In genomic region chr2:73000808-73001570, GRCh38 we compare ENCODE assay signal across 28 cellular contexts.
A peak's percentile ranks its signal among the peaks of the same experiment; 100 is the strongest.
DNase-seq lines count a peak whose midpoint lies in the region; ATAC-seq and TF ChIP-seq lines count a peak whose summit lies in the region.
"Had no signal": no experiment of that assay in that cellular context is flagged by ENCODE, and none has a peak within 500 bp of the region (broad histone marks: within the 10 kb centered on the region; RNA-seq: fewer than 3 reads in every experiment).

No MANE protein-coding gene starts in this region.

- peaks cover 6% of the 10 kb centered on the region for H3K36me3 ChIP-seq in right atrium auricular region
- peaks cover 0 to 5% of the 10 kb centered on the region in 2 donors for H3K36me3 ChIP-seq in lung (ENCODE audit: control insufficient read depth in 2 of 2, insufficient read depth in 2 of 2, low read length in 2 of 2)
- H3K36me3 ChIP-seq in aorta (ENCODE audit: control insufficient read depth in 1 of 2, insufficient read depth in 2 of 2, low read length in 1 of 2) = no peaks in the 10 kb centered on the region
- H3K36me3 ChIP-seq: cardiac muscle cell, HAP-1, ovary, thyroid gland had no signal

- intact Hi-C loops in Right ventricle myocardium superior (cut with DNase I) (no loop called here), aorta (cut with DNase I) (no loop called here)

- H3K4me1 ChIP-seq in right atrium auricular region (peaks cover 0 to 7% of the 10 kb centered on the region in 2 donors), lung (ENCODE audit: control insufficient read depth in 2 of 2, insufficient read depth in 2 of 2, low read length in 2 of 2) (no peaks in the 10 kb centered on the region), aorta (ENCODE audit: control insufficient read depth in 1 of 2, insufficient read depth in 2 of 2, low read length in 2 of 2) (no peaks in the 10 kb centered on the region)
- H3K4me1 ChIP-seq: esophagus squamous epithelium, foreskin keratinocyte, thyroid gland had no signal

- no peak overlapping the region for H3K27ac ChIP-seq in right atrium auricular region
- no peak overlapping the region for H3K27ac ChIP-seq in coronary artery
- H3K27ac ChIP-seq in lung (ENCODE audit: low read depth in 1 of 2, low read length in 1 of 2) = no peak overlapping the region
- no peak overlapping the region for H3K27ac ChIP-seq in aorta (ENCODE audit: low read depth in 1 of 2, low read length in 2 of 2)
- H3K27ac ChIP-seq: ascending aorta, cardiac muscle cell, esophagus squamous epithelium, foreskin keratinocyte, heart left ventricle, ovary, thyroid gland had no signal

- DNase-seq in right atrium auricular region (ENCODE audit: low spot score) = peak; percentile 21
- DNase-seq in Right ventricle myocardium superior = no peak
- peak; percentile 58 for DNase-seq in coronary artery (ENCODE audit: low spot score)
- peak; percentile 16 for DNase-seq in lung (ENCODE audit: low spot score)
- DNase-seq in aorta = peak; percentile 12 to 43
- no peak for DNase-seq in AG08395 (ENCODE audit: low spot score)
- no peak for DNase-seq in cortex of kidney (lab: John Stamatoyannopoulos, UW)
- no peak for DNase-seq in NCI-H510A (lab: John Stamatoyannopoulos, UW)
- DNase-seq: activated CD4-positive, alpha-beta T cell treated with anti-CD3 and anti-CD28 coated beads for 36 hours; activated gamma-delta T cell treated with Interleukin-2 at 50 U/mL for 16 hours; activated naive CD8-positive, alpha-beta T cell treated with anti-CD3 and anti-CD28 coated beads, Interleukin-2, amount 10 ng/mL, durations not matched to agents 7 days and 5 days; CD4-positive, alpha-beta memory T cell; DMS 273 treated with DMSO at 0.1 percent for 48 hours; esophagus squamous epithelium; heart left ventricle; mucosa of descending colon; NCI-H446; NCI-H774; retina; stimulated activated CD4-positive, alpha-beta T cell treated with anti-CD3 and anti-CD28 coated beads, Interleukin-12 subunit alpha, Interleukin-12 subunit beta, amount 100 ng/mL, for 4 hours; stimulated activated CD4-positive, alpha-beta T cell treated with anti-CD3 and anti-CD28 coated beads, Interleukin-2, amount 100 ng/mL, for 48 hours; thyroid gland had no signal

- H3K9me3 ChIP-seq in right atrium auricular region = no peaks in the 10 kb centered on the region
- H3K9me3 ChIP-seq in lung (ENCODE audit: control insufficient read depth in 2 of 2, insufficient read depth in 1 of 2, low read length in 1 of 2) = no peaks in the 10 kb centered on the region
- H3K9me3 ChIP-seq in aorta (ENCODE audit: control insufficient read depth, low read length) = no peaks in the 10 kb centered on the region
- H3K9me3 ChIP-seq: ascending aorta, esophagus squamous epithelium, HAP-1, heart left ventricle, mucosa of descending colon, ovary, thyroid gland had no signal

- H3K4me3 ChIP-seq in right atrium auricular region (no peak overlapping the region), coronary artery (no peak overlapping the region), lung (no peak overlapping the region), aorta (ENCODE audit: low read length in 2 of 2) (no peak overlapping the region)
- H3K4me3 ChIP-seq: ascending aorta, cardiac muscle cell, esophagus squamous epithelium, GM12878, HAP-1, heart left ventricle, mucosa of descending colon, ovary, thyroid gland had no signal

- H3K27me3 ChIP-seq in right atrium auricular region (no peaks in the 10 kb centered on the region), lung (ENCODE audit: control insufficient read depth, insufficient read depth) (no peaks in the 10 kb centered on the region), aorta (ENCODE audit: control insufficient read depth in 1 of 2, insufficient read depth in 2 of 2, low read length in 1 of 2) (no peaks in the 10 kb centered on the region)
- H3K27me3 ChIP-seq: ascending aorta, cardiac muscle cell, esophagus squamous epithelium, foreskin keratinocyte, heart left ventricle, ovary, thyroid gland had no signal

- no peak for ATAC-seq in Right ventricle myocardium superior (ENCODE audit: poor library complexity)
- ATAC-seq in lung (ENCODE audit: insufficient read depth, low FRiP score) = no peak
- ATAC-seq in aorta (ENCODE audit: low FRiP score) = no peak
- ATAC-seq: GM12878, heart left ventricle, mucosa of descending colon had no signal

- TF ChIP-seq CTCF in right atrium auricular region (IDR thresholded peaks at IDR 0.05) (no peak), coronary artery (IDR thresholded peaks at IDR 0.05) (no peak), lung (IDR thresholded peaks at IDR 0.05; ENCODE audit: control extremely low read depth, extremely low read depth) (no peak)

- WGBS in lung, 2 donors = 94 to 97% methylated on average over 6 of the region's 6 CpGs
- WGBS in aorta, 2 donors = 94 to 99% methylated on average over 6 of the region's 6 CpGs

Comparison
In these comparisons a context has a peak if more than half of its experiments do, and no peak if none do; other contexts are left out.
1. DNase-seq: peak in right atrium auricular region (single experiment), coronary artery (single experiment), lung (single experiment) and aorta (2 of 2); none in Right ventricle myocardium superior (single experiment), AG08395 (single experiment), cortex of kidney (single experiment) and NCI-H510A (single experiment).